11 cellular contexts compared by ENCODE assay signal in the genomic region with DNA sequence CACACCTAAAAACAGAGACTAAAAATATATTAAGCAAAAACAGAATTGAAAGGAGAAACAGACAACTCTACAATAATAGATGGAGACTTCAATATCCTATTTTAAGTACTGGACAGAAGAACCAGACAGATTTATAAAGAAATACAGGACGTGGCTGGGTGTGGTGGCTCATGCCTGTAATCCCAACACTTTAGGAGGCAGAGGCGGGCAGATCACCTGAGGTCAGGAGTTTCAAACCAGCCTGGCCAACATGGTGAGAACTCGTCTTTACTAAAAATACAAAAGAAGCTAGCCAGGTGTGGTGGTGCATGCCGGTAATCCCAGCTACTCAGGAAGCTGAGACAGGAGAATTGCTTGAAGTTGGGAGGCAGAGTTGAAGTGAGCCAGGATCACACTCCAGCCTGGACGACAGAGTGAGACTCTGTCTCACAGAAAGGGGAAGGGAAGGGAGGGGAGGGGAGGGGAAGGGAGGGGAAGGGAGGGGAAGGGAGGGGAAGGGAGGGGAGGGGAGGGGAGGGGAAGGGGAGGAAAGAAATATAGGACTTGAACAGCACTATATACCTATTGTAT. TPM values are rescaled to one million over a fixed set of nuclear protein-coding genes. Genes with fewer than 3 reads are reported as not detected.
DNase-seq lines count a peak whose midpoint lies in the region; ATAC-seq and TF ChIP-seq lines count a peak whose summit lies in the region.
"Had no signal": no experiment of that assay in that cellular context is flagged by ENCODE, and none has a peak within 500 bp of the region (broad histone marks: within the 10 kb centered on the region; RNA-seq: fewer than 3 reads in every experiment).

No MANE protein-coding gene starts in this region.

- H3K4me1 ChIP-seq in esophagus squamous epithelium, result peaks cover 2 to 28% (median 14%) of the 10 kb centered on the region in 3 donors
- H3K4me1 ChIP-seq: neural progenitor cell had no signal

- H3K9me3 Mint-ChIP-seq in Calu3 (ENCODE audit: low read depth, unreplicated experiment) (peaks cover 8% of the 10 kb centered on the region), osteocyte (ENCODE audit: unreplicated experiment) (peaks cover 21% of the 10 kb centered on the region)

- H3K27ac Mint-ChIP-seq in Calu3 (ENCODE audit: unreplicated experiment) (peak overlapping the region; percentile 63), T-helper 17 cell (peak overlapping the region; percentile 70), osteocyte (ENCODE audit: unreplicated experiment) (peak overlapping the region; percentile 88)
- H3K27ac Mint-ChIP-seq: neural progenitor cell had no signal

- H3K4me1 Mint-ChIP-seq in Calu3 (ENCODE audit: low read depth, unreplicated experiment) (peaks cover 23% of the 10 kb centered on the region), T-helper 17 cell (peaks cover 47% of the 10 kb centered on the region), osteocyte (ENCODE audit: unreplicated experiment) (peaks cover 27% of the 10 kb centered on the region)
- H3K4me1 Mint-ChIP-seq: neural progenitor cell had no signal

- H3K27me3 Mint-ChIP-seq in Calu3 (ENCODE audit: unreplicated experiment) (no peaks in the 10 kb centered on the region), T-helper 17 cell (no peaks in the 10 kb centered on the region), osteocyte (ENCODE audit: unreplicated experiment) (no peaks in the 10 kb centered on the region)

- BruUV-seq in Calu3 (replicated peaks; lab: Mats Ljungman, UMichigan), result no TSS peak

- H3K36me3 Mint-ChIP-seq in Calu3 (ENCODE audit: insufficient read depth, unreplicated experiment) (peaks cover 17% of the 10 kb centered on the region), T-helper 17 cell (ENCODE audit: low read depth) (no peaks in the 10 kb centered on the region), osteocyte (ENCODE audit: unreplicated experiment) (peaks cover 18% of the 10 kb centered on the region)

- H3K9me3 ChIP-seq in T-helper 17 cell (ENCODE audit: control insufficient read depth, low read length, poor library complexity, severe bottlenecking), result peaks cover 6% of the 10 kb centered on the region
- H3K9me3 ChIP-seq in esophagus squamous epithelium, result peaks cover 0 to 31% (median 0%) of the 10 kb centered on the region in 3 donors

- peak overlapping the region in 2 of 4 donors; percentile 6 to 46 for H3K4me3 ChIP-seq in esophagus squamous epithelium
- H3K4me3 ChIP-seq: neural progenitor cell had no signal

- H3K36me3 ChIP-seq in esophagus squamous epithelium, result peaks cover 0 to 9% (median 0%) of the 10 kb centered on the region in 3 donors

- DNase-seq in Calu3, result peak; percentile 9
- DNase-seq in T-helper 17 cell, result no peak
- DNase-seq in esophagus squamous epithelium (lab: John Stamatoyannopoulos, UW), result no peak
- DNase-seq in osteocyte (ENCODE audit: extremely low spot score, unreplicated experiment), result no peak
- no peak for DNase-seq in GF-D8 (lab: John Stamatoyannopoulos, UW)
- DNase-seq in NK-92 (lab: John Stamatoyannopoulos, UW; ENCODE audit: unreplicated experiment), result no peak
- DNase-seq in islet precursor cell, result no peak
- DNase-seq in NCI-H2081 treated with DMSO at 0.1 percent for 48 hours (lab: John Stamatoyannopoulos, UW), result no peak
- DNase-seq: NCI-H1092 treated with DMSO at 0.1 percent for 48 hours, SIG-M5 had no signal

- no peak for ATAC-seq in T-helper 17 cell

- no peaks in the 10 kb centered on the region for H3K27me3 ChIP-seq in esophagus squamous epithelium
- H3K27me3 ChIP-seq: neural progenitor cell had no signal

- H3K27ac ChIP-seq in esophagus squamous epithelium, result peak overlapping the region in 3 of 4 donors; percentile 45 to 63 (median 49)
- H3K27ac ChIP-seq: neural progenitor cell had no signal

- intact Hi-C loops in Calu3 (cut with micrococcal nuclease; ENCODE audit: unreplicated experiment), result no loop called here
- intact Hi-C loops in esophagus squamous epithelium (cut with DNase I), result no loop called here

- TF ChIP-seq CTCF in Calu3 (IDR thresholded peaks at IDR 0.05; ENCODE audit: unreplicated experiment) (no peak), esophagus squamous epithelium (IDR thresholded peaks at IDR 0.05) (no peak), osteocyte (IDR thresholded peaks at IDR 0.05) (no peak)

- CTCF ChIA-PET in Calu3 (lab: Charles Lee), result no interaction called here

- peak overlapping the region; percentile 61 for H3K4me3 Mint-ChIP-seq in Calu3 (ENCODE audit: low read depth, unreplicated experiment)
- H3K4me3 Mint-ChIP-seq in T-helper 17 cell, result peak overlapping the region; percentile 72
- H3K4me3 Mint-ChIP-seq in osteocyte (ENCODE audit: unreplicated experiment), result peak overlapping the region; percentile 61
- H3K4me3 Mint-ChIP-seq: neural progenitor cell had no signal

- no peak for TF ChIP-seq POLR2A in esophagus squamous epithelium (IDR thresholded peaks at IDR 0.05)

- WGBS in esophagus squamous epithelium, 2 donors, result 22 to 32% methylated on average over 4 to 5 of the region's 5 CpGs

RNA-seq across cellular contexts. Expression of a gene that starts 53.0 kb away (rescaled TPM):
- total RNA-seq in Calu3 (2022) (28.8 and 33.0 TPM in 2 replicates), T-helper 17 cell (100 to 1,000 TPM; 123 to 131 TPM), esophagus squamous epithelium (10 to 100 TPM; 15.4 to 37.4 (median 19.9) TPM), osteocyte (33.8 and 37.2 TPM in 2 replicates)
